In the genomic region with DNA sequence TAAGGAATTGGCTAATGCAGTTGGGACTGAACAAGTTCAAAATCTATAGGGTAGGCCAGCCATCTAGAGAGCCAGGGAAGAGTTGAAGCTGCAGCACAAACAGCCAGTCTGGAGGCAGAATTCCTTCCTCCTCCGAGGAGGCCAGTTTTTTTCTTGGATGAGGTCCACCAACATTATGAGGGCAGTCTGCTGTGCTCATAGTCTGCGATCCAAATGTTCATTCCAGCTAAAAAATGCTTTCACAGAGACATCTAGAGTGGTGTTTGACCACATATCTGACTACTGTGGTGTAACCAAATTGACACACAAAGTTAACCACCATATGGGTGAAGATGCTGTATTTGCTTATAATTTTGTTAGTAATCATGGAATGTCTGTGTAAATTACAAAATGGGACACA, we compare ENCODE assay signal across 17 cellular contexts.
DNase-seq lines count a peak whose midpoint lies in the region; ATAC-seq and TF ChIP-seq lines count a peak whose summit lies in the region.
"Had no signal": no experiment of that assay in that cellular context is flagged by ENCODE, and none has a peak within 500 bp of the region (broad histone marks: within the 10 kb centered on the region; RNA-seq: fewer than 3 reads in every experiment).

No MANE protein-coding gene starts in this region.

- H3K36me3 ChIP-seq in adipocyte (ENCODE audit: control insufficient read depth, insufficient read depth, low read length, severe bottlenecking) (peaks cover 8% of the 10 kb centered on the region), WERI-Rb-1 (peaks cover 24% of the 10 kb centered on the region)

- intact Hi-C loops in sciatic nerve (cut with DNase I): no loop called here

- DNase-seq in NCI-H2171 treated with DMSO at 0.1 percent for 48 hours (lab: John Stamatoyannopoulos, UW) (peak; percentile 15), NCI-H2171 (lab: John Stamatoyannopoulos, UW) (no peak), adipocyte (ENCODE audit: low read depth) (peak; percentile 76), fibroblast of villous mesenchyme (ENCODE audit: low read depth) (peak; percentile 85), sciatic nerve (ENCODE audit: low spot score) (no peak), NCI-H146 (lab: John Stamatoyannopoulos, UW) (no peak), WERI-Rb-1 (no peak)
- DNase-seq: 8988T; activated CD8-positive, alpha-beta memory T cell treated with anti-CD3 and anti-CD28 coated beads, Interleukin-2, amount 50 U/mL, for 48 hours; cerebellar nuclear complex; left colon; NCI-H2107; NCI-H82; retina; stimulated activated CD4-positive, alpha-beta T cell treated with anti-CD3 and anti-CD28 coated beads, Interleukin-1b, Interleukin-23, amount 100 ng/mL, for 48 hours had no signal

- ATAC-seq in sciatic nerve (peak; percentile 53), HG03520 (IDR thresholded peaks at IDR 0.05; ENCODE audit: unreplicated experiment) (no peak)
- ATAC-seq: left colon had no signal

- no peak overlapping the region for H3K27ac ChIP-seq in WERI-Rb-1
- H3K27ac ChIP-seq: suprapubic skin had no signal

- TF ChIP-seq CTCF in fibroblast of villous mesenchyme (IDR thresholded peaks at IDR 0.05; ENCODE audit: insufficient read depth, low read depth, low read length): no peak
- TF ChIP-seq CTCF in WERI-Rb-1 (IDR thresholded peaks at IDR 0.05; ENCODE audit: low read depth, low read length): no peak

- no peaks in the 10 kb centered on the region for H3K27me3 ChIP-seq in adipocyte (replicated peaks; ENCODE audit: control insufficient read depth, insufficient read depth, low read length)
- no peaks in the 10 kb centered on the region for H3K27me3 ChIP-seq in WERI-Rb-1 (ENCODE audit: insufficient read depth, low read depth, severe bottlenecking)
- H3K27me3 ChIP-seq: suprapubic skin had no signal

- H3K4me1 ChIP-seq in adipocyte (ENCODE audit: control insufficient read depth, insufficient read depth, low read length): peaks cover 31% of the 10 kb centered on the region

- H3K9ac ChIP-seq in adipocyte (ENCODE audit: low read length): no peak overlapping the region

- H3K4me3 ChIP-seq in adipocyte (ENCODE audit: low read length): peak overlapping the region; percentile 22
- no peak overlapping the region for H3K4me3 ChIP-seq in fibroblast of villous mesenchyme (ENCODE audit: low read depth, low read length)
- H3K4me3 ChIP-seq in WERI-Rb-1 (ENCODE audit: low read depth, low read length): no peak overlapping the region
- H3K4me3 ChIP-seq: suprapubic skin had no signal

- H3K9me3 ChIP-seq in adipocyte (ENCODE audit: control insufficient read depth, low read length) (no peaks in the 10 kb centered on the region), WERI-Rb-1 (ENCODE audit: severe bottlenecking) (no peaks in the 10 kb centered on the region)
- H3K9me3 ChIP-seq: suprapubic skin had no signal

Comparison
In these comparisons a context has a peak if more than half of its experiments do, and no peak if none do; other contexts are left out.
1. DNase-seq: peak in NCI-H2171 treated with DMSO at 0.1 percent for 48 hours (single experiment), adipocyte (single experiment) and fibroblast of villous mesenchyme (single experiment); none in NCI-H2171 (single experiment), sciatic nerve (single experiment), NCI-H146 (single experiment) and WERI-Rb-1 (single experiment).